In the genomic region with DNA sequence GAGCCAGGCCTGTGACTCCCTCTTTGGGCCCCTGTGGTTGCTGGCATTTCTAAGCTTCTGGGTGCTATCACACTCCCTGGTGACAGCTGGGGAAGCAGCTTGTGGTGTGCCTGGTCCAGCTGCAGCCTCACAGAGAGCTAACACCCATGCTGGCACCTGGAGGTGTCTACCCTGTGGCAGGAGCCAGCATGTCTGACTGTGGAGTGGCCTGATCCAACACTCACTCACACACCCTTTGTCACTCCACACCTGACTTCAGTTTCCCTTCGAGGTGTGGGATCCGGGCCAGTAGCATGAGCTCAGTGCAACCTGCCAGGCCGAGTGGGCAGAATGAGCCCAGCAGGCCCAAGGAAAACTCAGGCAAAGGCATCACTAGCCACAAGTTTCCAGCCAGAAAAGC, we compare ENCODE assay signal across 18 cellular contexts.
DNase-seq lines count a peak whose midpoint lies in the region; ATAC-seq and TF ChIP-seq lines count a peak whose summit lies in the region.
"Had no signal": no experiment of that assay in that cellular context is flagged by ENCODE, and none has a peak within 500 bp of the region (broad histone marks: within the 10 kb centered on the region; RNA-seq: fewer than 3 reads in every experiment).

No MANE protein-coding gene starts in this region.

- no peak overlapping the region for H2BK5ac ChIP-seq in neuronal stem cell (ENCODE audit: low read length)

- H3K4me1 ChIP-seq in foreskin keratinocyte (no peaks in the 10 kb centered on the region), neuronal stem cell (ENCODE audit: control insufficient read depth in 2 of 2, insufficient read depth in 1 of 2, low read depth in 1 of 2, low read length in 2 of 2) (no peaks in the 10 kb centered on the region)
- H3K4me1 ChIP-seq: stomach had no signal

- peak; percentile 75 for ATAC-seq in foreskin keratinocyte

- no peak overlapping the region for H3K9ac ChIP-seq in neuronal stem cell (ENCODE audit: low read depth, low read length, poor library complexity)

- peak; percentile 3 for DNase-seq in DMS53 (lab: John Stamatoyannopoulos, UW)
- DNase-seq in NCI-H524 (lab: John Stamatoyannopoulos, UW) = peak; percentile 86 to 94
- peak; percentile 7 to 12 for DNase-seq in foreskin keratinocyte
- no peak for DNase-seq in neuronal stem cell (ENCODE audit: low spot score)
- no peak for DNase-seq in NCI-H146 (lab: John Stamatoyannopoulos, UW)
- no peak for DNase-seq in kidney glomerular epithelial cell (lab: John Stamatoyannopoulos, UW)
- DNase-seq in NCI-H748 treated with DMSO at 0.1 percent for 48 hours (lab: John Stamatoyannopoulos, UW) = no peak
- DNase-seq in chondrocyte (ENCODE audit: low spot score) = no peak
- DNase-seq: activated CD4-positive, CD25-positive, alpha-beta regulatory T cell; activated CD8-positive, alpha-beta memory T cell treated with anti-CD3 and anti-CD28 coated beads for 24 hours; activated naive CD8-positive, alpha-beta T cell treated with anti-CD3 and anti-CD28 coated beads, Interleukin-2, amount 10 ng/mL, durations not matched to agents 7 days and 5 days; brain microvascular endothelial cell; CD8-positive, alpha-beta memory T cell; EL; esophagus squamous epithelium; NCI-H2081 treated with DMSO at 0.1 percent for 48 hours; stomach had no signal

- no peak overlapping the region for H2BK12ac ChIP-seq in neuronal stem cell (ENCODE audit: low read length)

- H3K9me3 ChIP-seq in neuronal stem cell (replicated peaks in 1 of 2; ENCODE audit: control insufficient read depth in 2 of 2, insufficient read depth in 1 of 2, low read depth in 1 of 2, low read length in 2 of 2) = no peaks in the 10 kb centered on the region
- H3K9me3 ChIP-seq: esophagus squamous epithelium had no signal

- no peaks in the 10 kb centered on the region for H3K27me3 Mint-ChIP-seq in chondrocyte (ENCODE audit: low read depth)
- H3K27me3 Mint-ChIP-seq: activated naive CD8-positive, alpha-beta T cell treated with anti-CD3 and anti-CD28 coated beads, Interleukin-2, amount 10 ng/mL, durations not matched to agents 7 days and 5 days; CD8-positive, alpha-beta memory T cell had no signal

- no peaks in the 10 kb centered on the region for H3K79me1 ChIP-seq in neuronal stem cell (ENCODE audit: low read depth, low read length)

- H4K8ac ChIP-seq in neuronal stem cell (ENCODE audit: low read depth, low read length) = no peak overlapping the region

- H3K4me2 ChIP-seq in neuronal stem cell (ENCODE audit: insufficient read depth, low read length, poor library complexity, severe bottlenecking) = no peak overlapping the region

- no peak overlapping the region for H3K4me3 ChIP-seq in neuronal stem cell (ENCODE audit: low read length in 2 of 2)
- H3K4me3 ChIP-seq: esophagus squamous epithelium, stomach had no signal

- H3K27ac Mint-ChIP-seq in chondrocyte (ENCODE audit: unreplicated experiment) = no peak overlapping the region
- H3K27ac Mint-ChIP-seq: activated naive CD8-positive, alpha-beta T cell treated with anti-CD3 and anti-CD28 coated beads, Interleukin-2, amount 10 ng/mL, durations not matched to agents 7 days and 5 days; activated T-helper 1 cell treated with anti-CD3 and anti-CD28 coated beads, Interleukin-12 subunit alpha, Interleukin-12 subunit beta, Interleukin-2, Interleukin-4 antibody, amounts not matched to agents 30 ng/mL and 10 ng/mL and 1 ng/mL, durations not matched to agents 14 hours and 24 hours and 36 hours; CD8-positive, alpha-beta memory T cell had no signal

- H3K36me3 ChIP-seq in neuronal stem cell (replicated peaks in 1 of 2; ENCODE audit: control insufficient read depth in 2 of 2, insufficient read depth in 2 of 2, low read length in 2 of 2) = no peaks in the 10 kb centered on the region
- H3K36me3 ChIP-seq: brain microvascular endothelial cell, esophagus squamous epithelium, stomach had no signal

- H3K36me3 Mint-ChIP-seq in chondrocyte (ENCODE audit: low read depth) = no peaks in the 10 kb centered on the region
- H3K36me3 Mint-ChIP-seq: activated naive CD8-positive, alpha-beta T cell treated with anti-CD3 and anti-CD28 coated beads, Interleukin-2, amount 10 ng/mL, durations not matched to agents 7 days and 5 days; CD8-positive, alpha-beta memory T cell had no signal

- no peaks in the 10 kb centered on the region for H3K4me1 Mint-ChIP-seq in chondrocyte (ENCODE audit: low read depth)
- H3K4me1 Mint-ChIP-seq: activated naive CD8-positive, alpha-beta T cell treated with anti-CD3 and anti-CD28 coated beads, Interleukin-2, amount 10 ng/mL, durations not matched to agents 7 days and 5 days; CD8-positive, alpha-beta memory T cell had no signal

- H2BK15ac ChIP-seq in neuronal stem cell (ENCODE audit: low read length) = no peak overlapping the region

- no peak overlapping the region for H2AK5ac ChIP-seq in neuronal stem cell (ENCODE audit: low read depth, low read length)

- H2AFZ ChIP-seq in neuronal stem cell (ENCODE audit: low read length) = peak overlapping the region; percentile 46

- H2BK120ac ChIP-seq in neuronal stem cell (ENCODE audit: low read depth, low read length) = no peak overlapping the region

- H3K27ac ChIP-seq in foreskin keratinocyte (no peak overlapping the region), neuronal stem cell (replicated peaks; ENCODE audit: low read length) (no peak overlapping the region)
- H3K27ac ChIP-seq: brain microvascular endothelial cell, stomach had no signal

- no peak overlapping the region for H3K14ac ChIP-seq in neuronal stem cell (ENCODE audit: low read length)

- no peak overlapping the region for H3K4me3 Mint-ChIP-seq in chondrocyte (ENCODE audit: unreplicated experiment)
- H3K4me3 Mint-ChIP-seq: activated naive CD8-positive, alpha-beta T cell treated with anti-CD3 and anti-CD28 coated beads, Interleukin-2, amount 10 ng/mL, durations not matched to agents 7 days and 5 days; activated T-helper 1 cell treated with anti-CD3 and anti-CD28 coated beads, Interleukin-12 subunit alpha, Interleukin-12 subunit beta, Interleukin-2, Interleukin-4 antibody, amounts not matched to agents 30 ng/mL and 10 ng/mL and 1 ng/mL, durations not matched to agents 14 hours and 24 hours and 36 hours; CD8-positive, alpha-beta memory T cell had no signal

- H3K9me3 Mint-ChIP-seq in chondrocyte (ENCODE audit: low read depth) = peaks cover 9% of the 10 kb centered on the region

- TF ChIP-seq CTCF in foreskin keratinocyte (conservative IDR thresholded peaks at IDR 0.05) = no peak
- TF ChIP-seq CTCF in chondrocyte (IDR thresholded peaks at IDR 0.05) = no peak

- no peak overlapping the region for H3K4ac ChIP-seq in neuronal stem cell (ENCODE audit: low read length)

- no peak overlapping the region for H4K91ac ChIP-seq in neuronal stem cell (ENCODE audit: low read depth, low read length, poor library complexity)

- no CpG with 5 or more reads among the region's 3 CpGs for WGBS in neuronal stem cell (ENCODE audit: extremely low coverage in 2 of 2, insufficient read length in 2 of 2, insufficient replicate concordance in 1 of 2), 2 donors

- no peak overlapping the region for H3K23ac ChIP-seq in neuronal stem cell (ENCODE audit: low read depth, low read length, poor library complexity)

- H3K27me3 ChIP-seq in foreskin keratinocyte (no peaks in the 10 kb centered on the region), neuronal stem cell (ENCODE audit: control insufficient read depth in 3 of 3, insufficient read depth in 3 of 3, low read depth in 1 of 3, low read length in 3 of 3) (no peaks in the 10 kb centered on the region)
- H3K27me3 ChIP-seq: brain microvascular endothelial cell, esophagus squamous epithelium, stomach had no signal

- H3K18ac ChIP-seq in neuronal stem cell (ENCODE audit: low read length) = peak overlapping the region; percentile 80

Comparison
In these comparisons a context has a peak if more than half of its experiments do, and no peak if none do; other contexts are left out.
1. DNase-seq: peak in DMS53 (single experiment), NCI-H524 (2 of 2) and foreskin keratinocyte (2 of 2); none in neuronal stem cell (single experiment), NCI-H146 (single experiment), kidney glomerular epithelial cell (single experiment), NCI-H748 treated with DMSO at 0.1 percent for 48 hours (single experiment) and chondrocyte (single experiment).